In genomic region chr14:99174920-99175319, GRCh38 we compare ENCODE assay signal across 22 cellular contexts.
DNase-seq lines count a peak whose midpoint lies in the region; ATAC-seq and TF ChIP-seq lines count a peak whose summit lies in the region.
"Had no signal": no experiment of that assay in that cellular context is flagged by ENCODE, and none has a peak within 500 bp of the region (broad histone marks: within the 10 kb centered on the region; RNA-seq: fewer than 3 reads in every experiment).

No MANE protein-coding gene starts in this region.

- TF ChIP-seq RAD21 in neural cell (conservative IDR thresholded peaks at IDR 0.05): no peak

- DNase-seq in activated CD8-positive, alpha-beta memory T cell treated with anti-CD3 and anti-CD28 coated beads, Interleukin-2, amount 10 ng/mL, durations not matched to agents 7 days and 5 days: peak; percentile 29
- no peak for DNase-seq in activated CD8-positive, alpha-beta memory T cell treated with anti-CD3 and anti-CD28 coated beads, Interleukin-2, amount 50 U/mL, for 48 hours
- peak; percentile 4 for DNase-seq in activated T-helper 2 cell treated with anti-CD3 and anti-CD28 coated beads, Interferon-gamma antibody, Interleukin-2, Interleukin-4, amounts not matched to agents 10 μg/mL and 5 μg/mL and 100 μg/mL, durations not matched to agents 14 hours and 24 hours and 36 hours (ENCODE audit: low spot score)
- no peak for DNase-seq in NCI-H1694 treated with DMSO at 0.1 percent for 48 hours (lab: John Stamatoyannopoulos, UW)
- no peak for DNase-seq in endothelial cell (ENCODE audit: low spot score)
- DNase-seq in inferior parietal cortex (ENCODE audit: extremely low spot score): no peak
- DNase-seq: Calu3; DMS153; GM23248; KBM-7; NCI-H1092; NCI-H1436 treated with DMSO at 0.1 percent for 48 hours; NCI-H2029; NCI-H226; NCI-H510A treated with DMSO at 0.1 percent for 48 hours; NCI-H748 treated with DMSO at 0.1 percent for 48 hours; NK-92 treated with Interleukin-12 subunit alpha and Interleukin-12 subunit beta, amount 100 ng/mL, for 24 hours had no signal

- H3K27me3 ChIP-seq in neural cell (ENCODE audit: insufficient read depth, low read depth, low read length): no peaks in the 10 kb centered on the region

- no peak overlapping the region for H3K4me2 ChIP-seq in neural cell (ENCODE audit: low read length)

- H3F3A ChIP-seq in neural cell (ENCODE audit: insufficient read depth, low read length, poor library complexity, severe bottlenecking): no peaks in the 10 kb centered on the region

- no peak overlapping the region for H3K27ac Mint-ChIP-seq in activated CD8-positive, alpha-beta memory T cell treated with anti-CD3 and anti-CD28 coated beads, Interleukin-2, amount 10 ng/mL, durations not matched to agents 7 days and 5 days
- no peak overlapping the region for H3K27ac Mint-ChIP-seq in activated T-helper 2 cell treated with anti-CD3 and anti-CD28 coated beads, Interferon-gamma antibody, Interleukin-2, Interleukin-4, amounts not matched to agents 10 μg/mL and 5 μg/mL and 100 μg/mL, durations not matched to agents 14 hours and 24 hours and 36 hours
- no peak overlapping the region for H3K27ac Mint-ChIP-seq in endothelial cell (ENCODE audit: unreplicated experiment)

- peaks cover 64% of the 10 kb centered on the region for H3K36me3 Mint-ChIP-seq in activated CD8-positive, alpha-beta memory T cell treated with anti-CD3 and anti-CD28 coated beads, Interleukin-2, amount 10 ng/mL, durations not matched to agents 7 days and 5 days
- peaks cover 66% of the 10 kb centered on the region for H3K36me3 Mint-ChIP-seq in activated T-helper 2 cell treated with anti-CD3 and anti-CD28 coated beads, Interferon-gamma antibody, Interleukin-2, Interleukin-4, amounts not matched to agents 10 μg/mL and 5 μg/mL and 100 μg/mL, durations not matched to agents 14 hours and 24 hours and 36 hours (ENCODE audit: low read depth)
- no peaks in the 10 kb centered on the region for H3K36me3 Mint-ChIP-seq in endothelial cell (ENCODE audit: low read depth, unreplicated experiment)

- no peaks in the 10 kb centered on the region for H3K9me3 ChIP-seq in neural cell (ENCODE audit: low read length)
- H3K9me3 ChIP-seq: HAP-1 had no signal

- H3K9ac ChIP-seq in neural cell (ENCODE audit: low read length): no peak overlapping the region
- H3K9ac ChIP-seq: GM23248 had no signal

- no peak overlapping the region for H3K27ac ChIP-seq in neural cell (ENCODE audit: low read length)
- H3K27ac ChIP-seq: C4-2B, GM23248 had no signal

- CTCF ChIA-PET in activated CD8-positive, alpha-beta memory T cell treated with anti-CD3 and anti-CD28 coated beads, Interleukin-2, amount 10 ng/mL, durations not matched to agents 7 days and 5 days (lab: Charles Lee): no interaction called here

- H3K36me3 ChIP-seq in neural cell (ENCODE audit: insufficient read depth, low read length): peaks cover 10% of the 10 kb centered on the region
- H3K36me3 ChIP-seq: HAP-1 had no signal

- no peak overlapping the region for H3K4me3 ChIP-seq in neural cell (ENCODE audit: low read length)
- H3K4me3 ChIP-seq: GM23248, HAP-1 had no signal

- H4K20me1 ChIP-seq in neural cell (ENCODE audit: insufficient read depth): peaks cover 46% of the 10 kb centered on the region

- H3K79me2 ChIP-seq in neural cell (replicated peaks; ENCODE audit: insufficient read depth, low read length): peaks cover 55% of the 10 kb centered on the region

- H3K9me3 Mint-ChIP-seq in activated CD8-positive, alpha-beta memory T cell treated with anti-CD3 and anti-CD28 coated beads, Interleukin-2, amount 10 ng/mL, durations not matched to agents 7 days and 5 days (ENCODE audit: low read depth): no peaks in the 10 kb centered on the region
- no peaks in the 10 kb centered on the region for H3K9me3 Mint-ChIP-seq in activated T-helper 2 cell treated with anti-CD3 and anti-CD28 coated beads, Interferon-gamma antibody, Interleukin-2, Interleukin-4, amounts not matched to agents 10 μg/mL and 5 μg/mL and 100 μg/mL, durations not matched to agents 14 hours and 24 hours and 36 hours
- H3K9me3 Mint-ChIP-seq in endothelial cell (ENCODE audit: unreplicated experiment): no peaks in the 10 kb centered on the region

- peaks cover 20% of the 10 kb centered on the region for H3K4me1 Mint-ChIP-seq in activated CD8-positive, alpha-beta memory T cell treated with anti-CD3 and anti-CD28 coated beads, Interleukin-2, amount 10 ng/mL, durations not matched to agents 7 days and 5 days
- peaks cover 10% of the 10 kb centered on the region for H3K4me1 Mint-ChIP-seq in activated T-helper 2 cell treated with anti-CD3 and anti-CD28 coated beads, Interferon-gamma antibody, Interleukin-2, Interleukin-4, amounts not matched to agents 10 μg/mL and 5 μg/mL and 100 μg/mL, durations not matched to agents 14 hours and 24 hours and 36 hours (ENCODE audit: low read depth)
- peaks cover 8% of the 10 kb centered on the region for H3K4me1 Mint-ChIP-seq in endothelial cell (ENCODE audit: unreplicated experiment)

- H2AFZ ChIP-seq in neural cell (ENCODE audit: low read depth, low read length): no peak overlapping the region
- H2AFZ ChIP-seq: GM23248 had no signal

- TF ChIP-seq CTCF in neural cell (IDR thresholded peaks at IDR 0.05; ENCODE audit: poor library complexity, severe bottlenecking) (no peak), endothelial cell (IDR thresholded peaks at IDR 0.05; ENCODE audit: unreplicated experiment) (no peak)

- H3K9me2 ChIP-seq in neural cell (ENCODE audit: insufficient read depth, low read length): no peaks in the 10 kb centered on the region

- H3K4me3 Mint-ChIP-seq in activated CD8-positive, alpha-beta memory T cell treated with anti-CD3 and anti-CD28 coated beads, Interleukin-2, amount 10 ng/mL, durations not matched to agents 7 days and 5 days: no peak overlapping the region
- H3K4me3 Mint-ChIP-seq in activated T-helper 2 cell treated with anti-CD3 and anti-CD28 coated beads, Interferon-gamma antibody, Interleukin-2, Interleukin-4, amounts not matched to agents 10 μg/mL and 5 μg/mL and 100 μg/mL, durations not matched to agents 14 hours and 24 hours and 36 hours (ENCODE audit: low read depth): no peak overlapping the region
- H3K4me3 Mint-ChIP-seq in endothelial cell (ENCODE audit: unreplicated experiment): no peak overlapping the region

- intact Hi-C loops in activated T-helper 2 cell treated with anti-CD3 and anti-CD28 coated beads, Interferon-gamma antibody, Interleukin-2, Interleukin-4, amounts not matched to agents 10 μg/mL and 5 μg/mL and 100 μg/mL, durations not matched to agents 14 hours and 24 hours and 36 hours (cut with micrococcal nuclease): no loop called here

- H3K27me3 Mint-ChIP-seq in activated CD8-positive, alpha-beta memory T cell treated with anti-CD3 and anti-CD28 coated beads, Interleukin-2, amount 10 ng/mL, durations not matched to agents 7 days and 5 days: no peaks in the 10 kb centered on the region
- H3K27me3 Mint-ChIP-seq in activated T-helper 2 cell treated with anti-CD3 and anti-CD28 coated beads, Interferon-gamma antibody, Interleukin-2, Interleukin-4, amounts not matched to agents 10 μg/mL and 5 μg/mL and 100 μg/mL, durations not matched to agents 14 hours and 24 hours and 36 hours (ENCODE audit: low read depth): no peaks in the 10 kb centered on the region
- H3K27me3 Mint-ChIP-seq in endothelial cell (ENCODE audit: unreplicated experiment): peaks cover 2% of the 10 kb centered on the region
- H3K27me3 Mint-ChIP-seq: CD8-positive, alpha-beta memory T cell had no signal

- TF ChIP-seq EP300 in neural cell (conservative IDR thresholded peaks at IDR 0.05; ENCODE audit: poor library complexity, severe bottlenecking): no peak

- ATAC-seq in activated CD8-positive, alpha-beta memory T cell treated with anti-CD3 and anti-CD28 coated beads, Interleukin-2, amount 10 ng/mL, durations not matched to agents 7 days and 5 days: no peak
- ATAC-seq: Panc1 had no signal

TF ChIP-seq in neural cell, 6 proteins besides CTCF, POLR2A, EP300 and RAD21:
- no peak for TF ChIP-seq TAF1 (IDR thresholded peaks at IDR 0.05; ENCODE audit: low read depth)
- no peak for TF ChIP-seq REST (IDR thresholded peaks at IDR 0.05; ENCODE audit: borderline replicate concordance)
- TF ChIP-seq EZH2 (IDR thresholded peaks at IDR 0.05; ENCODE audit: borderline replicate concordance, insufficient read depth, low read length, poor library complexity, severe bottlenecking): no peak
- no peak for TF ChIP-seq SMC3 (conservative IDR thresholded peaks at IDR 0.05; ENCODE audit: poor library complexity)
- no peak for TF ChIP-seq MXI1 (conservative IDR thresholded peaks at IDR 0.05; ENCODE audit: poor library complexity, severe bottlenecking)
- peak; percentile 0 for TF ChIP-seq POLR2AphosphoS5 (IDR thresholded peaks at IDR 0.05)

Comparison
In these comparisons a context has a peak if more than half of its experiments do, and no peak if none do; other contexts are left out.
1. DNase-seq: peak in activated CD8-positive, alpha-beta memory T cell treated with anti-CD3 and anti-CD28 coated beads, Interleukin-2, amount 10 ng/mL, durations not matched to agents 7 days and 5 days (single experiment) and activated T-helper 2 cell treated with anti-CD3 and anti-CD28 coated beads, Interferon-gamma antibody, Interleukin-2, Interleukin-4, amounts not matched to agents 10 μg/mL and 5 μg/mL and 100 μg/mL, durations not matched to agents 14 hours and 24 hours and 36 hours (single experiment); none in activated CD8-positive, alpha-beta memory T cell treated with anti-CD3 and anti-CD28 coated beads, Interleukin-2, amount 50 U/mL, for 48 hours (single experiment), NCI-H1694 treated with DMSO at 0.1 percent for 48 hours (single experiment), endothelial cell (single experiment) and inferior parietal cortex (single experiment).